Comparison of ENCODE assay signal across 8 cellular contexts in the genomic region with DNA sequence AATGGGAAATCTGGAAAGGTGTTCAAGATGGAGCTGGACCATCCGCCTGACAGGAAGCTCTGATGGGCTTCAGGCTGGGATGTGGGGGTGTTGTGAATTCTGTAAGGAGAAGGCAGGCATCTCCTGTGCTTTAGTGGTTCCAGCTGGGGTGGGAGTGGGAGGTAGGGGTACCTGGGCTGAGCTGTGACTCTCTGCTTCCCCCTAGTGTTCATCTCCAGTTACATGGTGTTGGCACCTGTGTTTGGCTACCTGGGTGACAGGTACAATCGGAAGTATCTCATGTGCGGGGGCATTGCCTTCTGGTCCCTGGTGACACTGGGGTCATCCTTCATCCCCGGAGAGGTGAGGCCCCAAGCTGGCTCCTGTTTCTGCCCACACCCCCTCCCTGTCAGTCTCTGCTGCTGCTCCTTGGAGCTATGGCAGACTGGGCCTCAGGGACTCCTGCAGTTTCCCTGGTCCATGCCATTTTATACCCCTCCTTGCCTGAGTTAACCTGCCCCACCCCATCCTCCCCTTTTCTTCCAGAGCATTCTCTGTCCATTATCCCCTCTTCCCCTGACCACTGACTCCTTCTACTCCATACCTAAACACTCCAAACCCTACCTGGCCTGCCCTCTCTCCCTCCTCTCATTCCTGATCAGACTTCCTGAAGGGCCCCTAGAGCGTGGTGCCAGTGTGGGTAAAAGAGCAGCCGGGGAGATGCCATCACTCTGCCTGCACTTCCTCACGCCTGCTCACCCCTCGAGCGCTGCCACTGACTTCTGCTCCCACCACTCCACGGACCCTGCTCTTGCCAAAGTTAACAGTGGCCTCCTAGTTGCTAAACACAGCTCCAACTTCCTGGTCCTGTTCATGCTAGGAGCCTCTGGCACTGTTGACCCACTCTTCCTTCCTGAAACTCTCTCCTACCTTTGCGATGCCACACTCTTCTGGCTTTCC. TPM values are rescaled to one million over a fixed set of nuclear protein-coding genes. Genes with fewer than 3 reads are reported as not detected.
DNase-seq lines count a peak whose midpoint lies in the region; ATAC-seq and TF ChIP-seq lines count a peak whose summit lies in the region.

No MANE protein-coding gene starts in this region.

- TF ChIP-seq CTCF in A673 (conservative IDR thresholded peaks at IDR 0.05; ENCODE audit: low read depth, low read length) (peak; percentile 53), GM10248 (IDR thresholded peaks at IDR 0.05; ENCODE audit: control extremely low read depth, extremely low read depth, low read depth, missing control alignments) (no peak), PC-3 (conservative IDR thresholded peaks at IDR 0.05; ENCODE audit: low read depth, low read length) (peak; percentile 64), hepatocyte (IDR thresholded peaks at IDR 0.05; ENCODE audit: poor library complexity) (peak; percentile 44)

- H3K27me3 ChIP-seq in A673 (replicated peaks; ENCODE audit: insufficient read depth, low read depth, low read length, poor library complexity) (no peaks in the 10 kb centered on the region), PC-3 (ENCODE audit: low read length) (no peaks in the 10 kb centered on the region), hepatocyte (no peaks in the 10 kb centered on the region), Karpas-422 (ENCODE audit: low read length) (no peaks in the 10 kb centered on the region)

- H3K27ac ChIP-seq in A673 (ENCODE audit: low read depth, low read length, poor library complexity, severe bottlenecking) (no peak overlapping the region), PC-3 (ENCODE audit: low read length) (no peak overlapping the region), hepatocyte (no peak overlapping the region), Karpas-422 (ENCODE audit: low read length) (no peak overlapping the region)

- no peak for ATAC-seq in PC-3
- no peak for ATAC-seq in GM18909 (IDR thresholded peaks at IDR 0.05; ENCODE audit: poor library complexity, unreplicated experiment)

- POLR2A ChIA-PET in A673 (lab: Charles Lee; ENCODE audit: low non-redundant PET) = no interaction called here
- POLR2A ChIA-PET in GM10248 (lab: Yijun Ruan, JAX) = no interaction called here
- POLR2A ChIA-PET in PC-3 (lab: Charles Lee; ENCODE audit: unreplicated experiment) = no interaction called here

- H3K9me2 ChIP-seq in PC-3 (replicated peaks; ENCODE audit: low read length) = no peaks in the 10 kb centered on the region
- H3K9me2 ChIP-seq in hepatocyte (replicated peaks; ENCODE audit: insufficient read depth) = no peaks in the 10 kb centered on the region
- H3K9me2 ChIP-seq in Karpas-422 (replicated peaks; ENCODE audit: insufficient read depth, low read length) = no peaks in the 10 kb centered on the region

- H3K36me3 ChIP-seq in A673 (ENCODE audit: insufficient read depth, low read length, poor library complexity, severe bottlenecking) = peaks cover 3% of the 10 kb centered on the region
- peaks cover 6% of the 10 kb centered on the region; the same call in 1 of the 2 replicates for H3K36me3 ChIP-seq in PC-3 (ENCODE audit: low read depth, low read length)
- no peaks in the 10 kb centered on the region for H3K36me3 ChIP-seq in hepatocyte (replicated peaks; ENCODE audit: insufficient read depth, low read depth)
- H3K36me3 ChIP-seq in Karpas-422 (ENCODE audit: insufficient read depth, low read length) = peaks cover 11% of the 10 kb centered on the region; the same call in 1 of the 2 replicates

- intact Hi-C loops in A673 (cut with micrococcal nuclease; ENCODE audit: unreplicated experiment) (no loop called here), PC-3 (cut with micrococcal nuclease) (no loop called here)

- no TSS peak for BruUV-seq in A673 (replicated peaks; lab: Mats Ljungman, UMichigan)
- BruUV-seq in PC-3 (replicated peaks; lab: Mats Ljungman, UMichigan) = no TSS peak

- H3K4me1 ChIP-seq in A673 (ENCODE audit: insufficient read depth, low read length, poor library complexity, severe bottlenecking) (peaks cover 8% of the 10 kb centered on the region), PC-3 (ENCODE audit: insufficient read depth, low read length) (no peaks in the 10 kb centered on the region; the same call in 1 of the 2 replicates), hepatocyte (ENCODE audit: insufficient read depth) (peaks cover 7% of the 10 kb centered on the region), Karpas-422 (ENCODE audit: low read length) (peaks cover 19% of the 10 kb centered on the region)

- CTCF ChIA-PET in A673 (lab: Charles Lee) (interaction anchor here (0.5 to 0.6 kb wide), 2 partner anchors 124 to 246 kb away, joined by 3 to 9 read pairs; no protein-coding TSS in a partner anchor), GM10248 (lab: Yijun Ruan, JAX) (interaction anchor here (1.0 to 1.5 kb wide), 7 partner anchors 10 to 143 kb away, joined by 3 to 4 read pairs (median 3); no protein-coding TSS in a partner anchor), PC-3 (lab: Charles Lee) (interaction anchor here (0.6 kb wide), 1 partner anchor 97 kb away, joined by 6 read pairs; no protein-coding TSS in a partner anchor)

- no peak overlapping the region for H2AFZ ChIP-seq in PC-3 (ENCODE audit: low read length)
- no peak overlapping the region for H2AFZ ChIP-seq in hepatocyte
- H2AFZ ChIP-seq in Karpas-422 (ENCODE audit: low read length) = no peak overlapping the region

- no peaks in the 10 kb centered on the region for H4K20me1 ChIP-seq in PC-3 (ENCODE audit: low read length)
- H4K20me1 ChIP-seq in hepatocyte (ENCODE audit: insufficient read depth, poor library complexity, severe bottlenecking) = no peaks in the 10 kb centered on the region
- H4K20me1 ChIP-seq in Karpas-422 (ENCODE audit: insufficient read depth, low read depth, low read length) = no peaks in the 10 kb centered on the region

- no peak overlapping the region for H3K9ac ChIP-seq in PC-3 (ENCODE audit: low read length)
- H3K9ac ChIP-seq in Karpas-422 (ENCODE audit: low read length) = no peak overlapping the region

- 83% methylated on average over 11 of the region's 11 CpGs for WGBS in hepatocyte (ENCODE audit: low lambda C conversion rate, missing lambda C conversion rate)

- no peak overlapping the region for H3K4me2 ChIP-seq in PC-3 (ENCODE audit: low read length)
- H3K4me2 ChIP-seq in hepatocyte = no peak overlapping the region
- H3K4me2 ChIP-seq in Karpas-422 (ENCODE audit: low read depth, low read length, poor library complexity, severe bottlenecking) = no peak overlapping the region

- H3K9me3 ChIP-seq in A673 (ENCODE audit: low read depth, low read length, poor library complexity, severe bottlenecking) (no peaks in the 10 kb centered on the region), PC-3 (ENCODE audit: low read length) (no peaks in the 10 kb centered on the region), hepatocyte (ENCODE audit: low read depth) (no peaks in the 10 kb centered on the region), Karpas-422 (ENCODE audit: low read length) (peaks cover 5% of the 10 kb centered on the region)

- H3K79me2 ChIP-seq in PC-3 (ENCODE audit: low read length) (peaks cover 9% of the 10 kb centered on the region), hepatocyte (peaks cover 22% of the 10 kb centered on the region), Karpas-422 (ENCODE audit: low read length) (peaks cover 11% of the 10 kb centered on the region; the same call in 1 of the 2 replicates)

- H3F3A ChIP-seq in PC-3 (ENCODE audit: low read length, unreplicated experiment) = no peaks in the 10 kb centered on the region

- no peak overlapping the region for H3K4me3 ChIP-seq in A673 (ENCODE audit: low read depth, low read length, poor library complexity, severe bottlenecking)
- no peak overlapping the region for H3K4me3 ChIP-seq in PC-3 (ENCODE audit: low read length)
- no peak overlapping the region for H3K4me3 ChIP-seq in hepatocyte
- no peak overlapping the region for H3K4me3 ChIP-seq in Karpas-422 (ENCODE audit: low read length)

- DNase-seq in A673 (ENCODE audit: low spot score) (no peak), GM10248 (ENCODE audit: extremely low spot score) (peak; percentile 53), PC-3 (peak; percentile 21), hepatocyte (ENCODE audit: low spot score) (peak; percentile 50), Karpas-422 (no peak), cerebellum (ENCODE audit: low spot score) (no peak), middle frontal gyrus (ENCODE audit: extremely low spot score, low spot score) (no peak)

RNA-seq across cellular contexts. Expression of a gene that starts 3.4 kb away (rescaled TPM):
- 46.3 and 48.6 TPM in 2 replicates for total RNA-seq in A673 (2021)
- total RNA-seq in PC-3 (2014; rRNA removed) = 44.8 and 50.6 TPM in 2 replicates
- 36.6 and 42.8 TPM in 2 replicates for total RNA-seq in hepatocyte
- 140 and 146 TPM in 2 replicates for polyA plus RNA-seq in hepatocyte
- 9.7 and 19.2 TPM in 2 replicates for total RNA-seq in Karpas-422 (2014; rRNA removed; shearing (Covaris generic); ENCODE audit: low replicate concordance)
- total RNA-seq in cerebellum = 19.6 TPM

RNA-seq across cellular contexts. Expression of a gene that starts 6.9 kb away (rescaled TPM):
- 2.8 and 5.5 TPM in 2 replicates for total RNA-seq in A673 (2021)
- 0.29 and 1.0 TPM in 2 replicates for total RNA-seq in PC-3 (2014; rRNA removed)
- total RNA-seq in hepatocyte = 1.00 and 3.9 TPM in 2 replicates
- polyA plus RNA-seq in hepatocyte = 2.4 and 6.9 TPM in 2 replicates
- total RNA-seq in Karpas-422 (2014; rRNA removed; shearing (Covaris generic); ENCODE audit: low replicate concordance) = 8.6 and 27.3 TPM in 2 replicates
- total RNA-seq in cerebellum = 1.3 TPM

RNA-seq across cellular contexts. Expression of a gene that starts 27.2 kb away (rescaled TPM):
- 63.4 and 63.5 TPM in 2 replicates for total RNA-seq in A673 (2021)
- 33.3 and 43.9 TPM in 2 replicates for total RNA-seq in PC-3 (2014; rRNA removed)
- 17.3 and 17.4 TPM in 2 replicates for total RNA-seq in hepatocyte
- 19.7 and 22.3 TPM in 2 replicates for polyA plus RNA-seq in hepatocyte
- 58.2 and 64.0 TPM in 2 replicates for total RNA-seq in Karpas-422 (2014; rRNA removed; shearing (Covaris generic); ENCODE audit: low replicate concordance)
- 35.2 TPM for total RNA-seq in cerebellum

RNA-seq across cellular contexts. Expression of a gene that starts 46.2 kb away (rescaled TPM):
- total RNA-seq in A673 (2021) (not detected in 2 replicates), PC-3 (2014; rRNA removed) (not detected in 2 replicates), hepatocyte (not detected in 2 replicates), cerebellum (not detected)
- polyA plus RNA-seq in hepatocyte = not detected in 2 replicates
- total RNA-seq in Karpas-422 (2014; rRNA removed; shearing (Covaris generic); ENCODE audit: low replicate concordance) = 194 and 392 TPM in 2 replicates

RNA-seq across cellular contexts. Expression of a gene that starts 52.9 kb away (rescaled TPM):
- total RNA-seq in A673 (2021) (15.4 and 17.6 TPM in 2 replicates), PC-3 (2014; rRNA removed) (40.2 and 43.3 TPM in 2 replicates), hepatocyte (27.5 and 37.2 TPM in 2 replicates), cerebellum (7.3 TPM)
- polyA plus RNA-seq in hepatocyte = 25.9 and 30.3 TPM in 2 replicates
- 15.9 and 52.4 TPM in 2 replicates for total RNA-seq in Karpas-422 (2014; rRNA removed; shearing (Covaris generic); ENCODE audit: low replicate concordance)

Comparison
In these comparisons a context has a peak if more than half of its experiments do, and no peak if none do; other contexts are left out.
1. DNase-seq: peak in GM10248 (single experiment), PC-3 (single experiment) and hepatocyte (single experiment); none in A673 (single experiment), Karpas-422 (single experiment), cerebellum (single experiment) and middle frontal gyrus (single experiment).